ENCODE assay signal across 12 cellular contexts in the genomic region with DNA sequence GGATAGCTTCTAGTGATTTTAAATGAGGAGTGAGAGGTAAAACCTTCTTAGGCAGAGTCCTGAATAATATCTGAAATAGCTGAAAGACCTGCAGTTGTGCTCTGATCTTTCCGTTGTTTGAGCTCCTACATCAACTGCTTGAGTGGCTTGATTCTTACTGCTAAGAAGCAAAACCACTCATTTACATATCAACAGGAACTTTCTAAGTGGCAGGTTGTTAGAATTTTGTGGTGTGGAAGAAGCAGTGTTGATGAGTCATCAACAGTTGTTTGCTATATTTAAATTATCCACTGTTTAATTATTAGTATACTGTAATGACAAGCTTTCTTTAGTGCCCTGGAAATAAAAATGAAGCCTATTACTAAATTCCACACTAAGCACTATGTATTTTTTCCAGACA.
A peak's percentile ranks its signal among the peaks of the same experiment; 100 is the strongest.
DNase-seq lines count a peak whose midpoint lies in the region; ATAC-seq and TF ChIP-seq lines count a peak whose summit lies in the region.
"Had no signal": no experiment of that assay in that cellular context is flagged by ENCODE, and none has a peak within 500 bp of the region (broad histone marks: within the 10 kb centered on the region; RNA-seq: fewer than 3 reads in every experiment).

No MANE protein-coding gene starts in this region.

- H3K27ac Mint-ChIP-seq in WTC11: peak overlapping the region; percentile 61; the same call in 1 of the 2 replicates
- H3K27ac Mint-ChIP-seq: activated T-helper 1 cell treated with anti-CD3 and anti-CD28 coated beads, Interleukin-12 subunit alpha, Interleukin-12 subunit beta, Interleukin-2, Interleukin-4 antibody, amounts not matched to agents 30 ng/mL and 10 ng/mL and 1 ng/mL, durations not matched to agents 14 hours and 24 hours and 36 hours; nephron progenitor cell had no signal

- no peaks in the 10 kb centered on the region; the same call in 1 of the 2 replicates for H3K36me3 Mint-ChIP-seq in WTC11

- H3K4me1 Mint-ChIP-seq in WTC11: peaks cover 10% of the 10 kb centered on the region
- H3K4me1 Mint-ChIP-seq: nephron progenitor cell had no signal

- no peaks in the 10 kb centered on the region for H3K27me3 Mint-ChIP-seq in WTC11 (ENCODE audit: low read depth)

- POLR2A ChIA-PET in WTC11 (lab: Charles Lee): no interaction called here

- ATAC-seq in GM18511 (IDR thresholded peaks at IDR 0.05; ENCODE audit: unreplicated experiment) (peak; percentile 88), GM21737 (IDR thresholded peaks at IDR 0.05; ENCODE audit: unreplicated experiment) (peak; percentile 80), HG03378 (IDR thresholded peaks at IDR 0.05; ENCODE audit: unreplicated experiment) (peak; percentile 88), WTC11 (peak; percentile 48), GM21360 (IDR thresholded peaks at IDR 0.05; ENCODE audit: unreplicated experiment) (no peak)

- DNase-seq in WTC11 (ENCODE audit: low spot score) (no peak), NCI-H526 (lab: John Stamatoyannopoulos, UW) (no peak), hypothalamus (lab: John Stamatoyannopoulos, UW) (no peak), mesenteric fat pad (ENCODE audit: low spot score) (no peak)
- DNase-seq: islet precursor cell, nephron progenitor cell, Peyer's patch had no signal

- CTCF ChIA-PET in WTC11 (lab: Charles Lee): no interaction called here

- H3K4me3 Mint-ChIP-seq in WTC11: no peak overlapping the region
- H3K4me3 Mint-ChIP-seq: activated T-helper 1 cell treated with anti-CD3 and anti-CD28 coated beads, Interleukin-12 subunit alpha, Interleukin-12 subunit beta, Interleukin-2, Interleukin-4 antibody, amounts not matched to agents 30 ng/mL and 10 ng/mL and 1 ng/mL, durations not matched to agents 14 hours and 24 hours and 36 hours; nephron progenitor cell had no signal

- no peak for TF ChIP-seq CTCF in WTC11 (IDR thresholded peaks at IDR 0.05)

- peaks cover 10% of the 10 kb centered on the region for H3K9me3 Mint-ChIP-seq in WTC11
- H3K9me3 Mint-ChIP-seq: nephron progenitor cell had no signal

TF ChIP-seq in WTC11, 78 proteins besides CTCF, POLR2A, EP300 and RAD21:
- TF ChIP-seq ETV6 (CRISPR knock-in tag; IDR thresholded peaks at IDR 0.05) (no peak), E2F5 (CRISPR knock-in tag; IDR thresholded peaks at IDR 0.05) (no peak), OVOL2 (CRISPR knock-in tag; IDR thresholded peaks at IDR 0.05; ENCODE audit: borderline replicate concordance) (no peak), ZNF263 (CRISPR knock-in tag; IDR thresholded peaks at IDR 0.05; ENCODE audit: low read depth) (no peak), TEAD4 (CRISPR knock-in tag; IDR thresholded peaks at IDR 0.05) (no peak), AFF4 (CRISPR knock-in tag; IDR thresholded peaks at IDR 0.05; ENCODE audit: borderline replicate concordance) (no peak), ZNF281 (CRISPR knock-in tag; IDR thresholded peaks at IDR 0.05) (no peak), CBFB (CRISPR knock-in tag; IDR thresholded peaks at IDR 0.05; ENCODE audit: low read depth) (no peak), KAT7 (CRISPR knock-in tag; IDR thresholded peaks at IDR 0.05; ENCODE audit: borderline replicate concordance) (no peak), GTF2I (CRISPR knock-in tag; conservative IDR thresholded peaks at IDR 0.05) (no peak), JAZF1 (CRISPR knock-in tag; IDR thresholded peaks at IDR 0.05) (no peak), SOX15 (CRISPR knock-in tag; IDR thresholded peaks at IDR 0.05) (no peak), NR1H2 (CRISPR knock-in tag; IDR thresholded peaks at IDR 0.05) (no peak), ZNF121 (CRISPR knock-in tag; IDR thresholded peaks at IDR 0.05) (no peak), E2F4 (CRISPR knock-in tag; IDR thresholded peaks at IDR 0.05; ENCODE audit: borderline replicate concordance, low read depth) (no peak)
- TF ChIP-seq, protein P1, sequence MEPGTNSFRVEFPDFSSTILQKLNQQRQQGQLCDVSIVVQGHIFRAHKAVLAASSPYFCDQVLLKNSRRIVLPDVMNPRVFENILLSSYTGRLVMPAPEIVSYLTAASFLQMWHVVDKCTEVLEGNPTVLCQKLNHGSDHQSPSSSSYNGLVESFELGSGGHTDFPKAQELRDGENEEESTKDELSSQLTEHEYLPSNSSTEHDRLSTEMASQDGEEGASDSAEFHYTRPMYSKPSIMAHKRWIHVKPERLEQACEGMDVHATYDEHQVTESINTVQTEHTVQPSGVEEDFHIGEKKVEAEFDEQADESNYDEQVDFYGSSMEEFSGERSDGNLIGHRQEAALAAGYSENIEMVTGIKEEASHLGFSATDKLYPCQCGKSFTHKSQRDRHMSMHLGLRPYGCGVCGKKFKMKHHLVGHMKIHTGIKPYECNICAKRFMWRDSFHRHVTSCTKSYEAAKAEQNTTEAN (CRISPR knock-in tag; IDR thresholded peaks at IDR 0.05): no peak
